Comparison of ENCODE assay signal across 8 cellular contexts in the genomic region with DNA sequence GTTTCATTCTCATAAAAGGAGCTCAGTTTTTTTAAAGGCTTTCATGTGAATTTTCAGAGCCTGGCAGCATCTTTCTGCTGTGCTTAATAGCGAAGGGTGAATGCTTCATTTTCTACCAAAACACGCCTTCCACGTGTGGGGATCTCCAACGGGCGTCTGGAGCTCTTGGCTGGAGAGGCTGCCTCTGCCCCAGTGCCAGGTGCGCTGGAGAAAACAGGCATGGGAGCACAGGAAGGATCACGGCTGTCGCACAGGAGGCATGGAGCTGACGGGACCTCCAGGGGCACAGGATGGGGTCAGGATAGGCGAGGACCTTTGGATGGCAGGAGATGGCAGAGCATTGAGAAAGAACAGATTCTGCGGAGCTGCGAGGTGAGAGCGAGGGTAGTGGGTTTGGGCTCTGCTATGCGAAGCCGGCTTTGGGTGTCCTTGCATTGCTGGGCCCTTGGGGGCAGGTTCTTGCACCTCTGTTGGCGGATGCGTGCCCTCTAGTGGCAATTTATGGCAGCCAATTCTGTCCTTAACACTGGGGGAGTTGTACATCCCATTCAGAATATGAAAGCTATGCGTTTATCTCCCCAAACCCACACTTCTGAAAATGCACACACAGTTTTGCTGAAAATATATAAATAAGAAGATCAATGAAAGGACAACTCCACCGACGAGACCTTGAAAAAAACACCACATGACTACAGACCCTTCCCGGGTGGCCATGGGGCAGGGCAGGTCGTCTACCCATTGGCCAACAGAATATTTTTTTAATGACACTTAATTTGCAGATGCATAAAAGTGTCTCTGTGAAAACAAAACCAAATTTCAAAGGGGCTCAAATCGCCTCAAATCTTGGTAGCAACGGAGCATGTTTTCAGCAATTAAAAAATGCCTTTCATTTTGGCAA.
A peak's percentile ranks its signal among the peaks of the same experiment; 100 is the strongest.
DNase-seq lines count a peak whose midpoint lies in the region; ATAC-seq and TF ChIP-seq lines count a peak whose summit lies in the region.

No MANE protein-coding gene starts in this region.

- no peak overlapping the region for H3K4me3 ChIP-seq in AG04450 (ENCODE audit: low read depth, low read length)
- H3K4me3 ChIP-seq in WERI-Rb-1 (ENCODE audit: low read depth, low read length), result no peak overlapping the region
- no peak overlapping the region for H3K4me3 ChIP-seq in foreskin fibroblast (ENCODE audit: low read depth in 1 of 2, low read length in 2 of 2)
- H3K4me3 ChIP-seq in retinal pigment epithelial cell (ENCODE audit: low read length), result no peak overlapping the region
- no peak overlapping the region for H3K4me3 ChIP-seq in lower leg skin (ENCODE audit: low read depth, poor library complexity, severe bottlenecking)

- H3K27ac ChIP-seq in AG04450 (ENCODE audit: low read depth, low read length), result no peak overlapping the region
- no peak overlapping the region for H3K27ac ChIP-seq in WERI-Rb-1

- H3K9me3 ChIP-seq in AG04450 (ENCODE audit: control insufficient read depth, insufficient read depth, low read length), result no peaks in the 10 kb centered on the region
- no peaks in the 10 kb centered on the region for H3K9me3 ChIP-seq in WERI-Rb-1 (ENCODE audit: severe bottlenecking)

- intact Hi-C loops in lower leg skin (cut with DNase I; ENCODE audit: low total_unique reads), result no loop called here

- no peak for TF ChIP-seq POLR2A in lower leg skin (IDR thresholded peaks at IDR 0.05)

- peak; percentile 73 for TF ChIP-seq CTCF in AG04450 (IDR thresholded peaks at IDR 0.05; ENCODE audit: low read depth, low read length)
- peak; percentile 89 for TF ChIP-seq CTCF in GM12874 (IDR thresholded peaks at IDR 0.05; ENCODE audit: insufficient read depth, low read depth, low read length)
- peak; percentile 94 for TF ChIP-seq CTCF in WERI-Rb-1 (IDR thresholded peaks at IDR 0.05; ENCODE audit: low read depth, low read length)
- peak; percentile 45 for TF ChIP-seq CTCF in foreskin fibroblast (IDR thresholded peaks at IDR 0.05; ENCODE audit: low read depth, low read length)
- TF ChIP-seq CTCF in retinal pigment epithelial cell (conservative IDR thresholded peaks at IDR 0.05; ENCODE audit: low read depth, low read length), result peak; percentile 82
- no peak for TF ChIP-seq CTCF in lower leg skin (IDR thresholded peaks at IDR 0.05)

- peak; percentile 20 for DNase-seq in AG04450 (ENCODE audit: low read depth, low spot score)
- peak; percentile 14 for DNase-seq in NCI-H146 treated with DMSO at 0.1 percent for 48 hours (lab: John Stamatoyannopoulos, UW; ENCODE audit: unreplicated experiment)
- peak; percentile 78 for DNase-seq in WERI-Rb-1
- peak in 1 of 2 donors; percentile 44 for DNase-seq in foreskin fibroblast
- DNase-seq in retinal pigment epithelial cell (ENCODE audit: low read depth), result no peak
- DNase-seq in lower leg skin (ENCODE audit: low spot score in 2 of 2), result no peak

- CTCF ChIA-PET in AG04450 (lab: Charles Lee), result interaction anchor here (0.6 to 3.2 kb wide), 37 partner anchors 9 to 821 kb away, joined by 3 to 72 read pairs (median 4); no protein-coding TSS in a partner anchor

- 62 to 63% methylated on average over 24 of the region's 24 CpGs for WGBS in lower leg skin, 2 donors

- peak; percentile 86 for ATAC-seq in HG02642 (IDR thresholded peaks at IDR 0.05; ENCODE audit: poor library complexity, unreplicated experiment)

- POLR2A ChIA-PET in AG04450 (lab: Yijun Ruan, JAX), result no interaction called here

- no peaks in the 10 kb centered on the region for H3K27me3 ChIP-seq in AG04450 (ENCODE audit: control insufficient read depth, insufficient read depth, low read length)
- peaks cover 12% of the 10 kb centered on the region for H3K27me3 ChIP-seq in WERI-Rb-1 (ENCODE audit: insufficient read depth, low read depth, severe bottlenecking)

- H3K36me3 ChIP-seq in WERI-Rb-1, result no peaks in the 10 kb centered on the region

Comparison
In these comparisons a context has a peak if more than half of its experiments do, and no peak if none do; other contexts are left out.
1. DNase-seq: peak in AG04450 (single experiment), NCI-H146 treated with DMSO at 0.1 percent for 48 hours (single experiment) and WERI-Rb-1 (single experiment); none in retinal pigment epithelial cell (single experiment) and lower leg skin (0 of 2).
2. CTCF ChIP-seq: peak in AG04450 (single experiment), GM12874 (single experiment), WERI-Rb-1 (single experiment), foreskin fibroblast (single experiment) and retinal pigment epithelial cell (single experiment); none in lower leg skin (0 of 3).